8 cellular contexts compared by ENCODE assay signal in genomic region chr2:120552800-120553471, GRCh38.
DNase-seq lines count a peak whose midpoint lies in the region; ATAC-seq, FAIRE-seq and TF ChIP-seq lines count a peak whose summit lies in the region.

No MANE protein-coding gene starts in this region.

- no peaks in the 10 kb centered on the region for H3K9me3 Mint-ChIP-seq in MCF 10A (ENCODE audit: unreplicated experiment)

- no peaks in the 10 kb centered on the region for H3K27me3 Mint-ChIP-seq in MCF 10A (ENCODE audit: insufficient read depth, unreplicated experiment)

- FAIRE-seq in A549 (lab: Jason Lieb, UNC), result peak; percentile 39

- BruUV-seq in MCF 10A (replicated peaks; lab: Mats Ljungman, UMichigan), result no TSS peak

- no peaks in the 10 kb centered on the region for H3K36me3 Mint-ChIP-seq in MCF 10A (ENCODE audit: insufficient read depth, unreplicated experiment)

- H3K4me1 ChIP-seq in A549, result peaks cover 5% of the 10 kb centered on the region

- DNase-seq in A549 (ENCODE audit: low read depth in 1 of 2, low spot score in 1 of 2) (peak; percentile 78 to 87), NCI-H510A (lab: John Stamatoyannopoulos, UW) (peak; percentile 90), MCF 10A (ENCODE audit: unreplicated experiment) (peak; percentile 94), inferior parietal cortex (ENCODE audit: extremely low spot score) (peak; percentile 32), NCI-H2171 treated with DMSO at 0.1 percent for 48 hours (lab: John Stamatoyannopoulos, UW) (no peak)
- DNase-seq in stimulated activated CD4-positive, alpha-beta T cell treated with anti-CD3 and anti-CD28 coated beads, Interleukin-4, amount 100 ng/mL, for 48 hours (ENCODE audit: low read depth in 2 of 2), result peak; percentile 8 to 11

- H3K4me3 ChIP-seq in A549, result no peak overlapping the region

- ATAC-seq in A549 (peak; percentile 97 to 99), GM19035 (IDR thresholded peaks at IDR 0.05; ENCODE audit: unreplicated experiment) (peak; percentile 63), HG03457 (IDR thresholded peaks at IDR 0.05; ENCODE audit: unreplicated experiment) (no peak)

- peak; percentile 73 for TF ChIP-seq CTCF in A549 (IDR thresholded peaks at IDR 0.05)
- peak; percentile 81 for TF ChIP-seq CTCF in MCF 10A (IDR thresholded peaks at IDR 0.05; ENCODE audit: unreplicated experiment)

- TF ChIP-seq POLR2A in A549 (IDR thresholded peaks at IDR 0.05; ENCODE audit: low read length), result no peak

- intact Hi-C loops in MCF 10A (cut with micrococcal nuclease), result loop anchor here (1.0 kb wide), 3 partner anchors 83 to 210 kb away; no protein-coding TSS in a partner anchor

- H3K9me3 ChIP-seq in A549, result no peaks in the 10 kb centered on the region

- CTCF ChIA-PET in A549 (lab: Yijun Ruan, JAX), result interaction anchor here (0.6 to 8.7 kb wide), 35 partner anchors 9 to 312 kb away, joined by 3 to 101 read pairs (median 4); partner anchors contain the start of gene INHBB
- CTCF ChIA-PET in MCF 10A (lab: Yijun Ruan, JAX), result interaction anchor here (0.5 to 4.0 kb wide), 30 partner anchors 10 to 803 kb away, joined by 3 to 24 read pairs (median 4); no protein-coding TSS in a partner anchor

- H3K4me2 ChIP-seq in A549, result peak overlapping the region; percentile 64

- H3K4me3 Mint-ChIP-seq in MCF 10A (ENCODE audit: unreplicated experiment), result no peak overlapping the region

- no peak overlapping the region for H3K27ac Mint-ChIP-seq in MCF 10A (ENCODE audit: low read depth, unreplicated experiment)

- POLR2A ChIA-PET in A549 (lab: Yijun Ruan, JAX), result interaction anchor here (0.8 kb wide), 1 partner anchor 210 kb away, joined by 4 read pairs; no protein-coding TSS in a partner anchor
- POLR2A ChIA-PET in MCF 10A (lab: Yijun Ruan, JAX), result interaction anchor here (0.6 to 1.7 kb wide), 5 partner anchors 11 to 100 kb away, joined by 3 to 5 read pairs (median 3); no protein-coding TSS in a partner anchor

- H3K4me1 Mint-ChIP-seq in MCF 10A (ENCODE audit: insufficient read depth, unreplicated experiment), result peaks cover 6% of the 10 kb centered on the region

- peak; percentile 72 to 77 for TF ChIP-seq RAD21 in A549 (conservative IDR thresholded peaks at IDR 0.05 in 1 of 2, IDR thresholded peaks at IDR 0.05 in 1 of 2)

- TF ChIP-seq EP300 in A549 (IDR thresholded peaks at IDR 0.05), result no peak

- H3K27ac ChIP-seq in A549, result peak overlapping the region; percentile 3 to 42; a peak in 2 of 6 replicates

- WGBS in A549 (ENCODE audit: missing lambda C conversion rate), result 14% methylated on average over 18 of the region's 23 CpGs

TF ChIP-seq in A549, 52 proteins besides CTCF, POLR2A, EP300 and RAD21:
- TF ChIP-seq, protein P1, sequence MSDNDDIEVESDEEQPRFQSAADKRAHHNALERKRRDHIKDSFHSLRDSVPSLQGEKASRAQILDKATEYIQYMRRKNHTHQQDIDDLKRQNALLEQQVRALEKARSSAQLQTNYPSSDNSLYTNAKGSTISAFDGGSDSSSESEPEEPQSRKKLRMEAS (IDR thresholded peaks at IDR 0.05), result peak; percentile 76
- no peak for TF ChIP-seq NFE2L2 (conservative IDR thresholded peaks at IDR 0.05; ENCODE audit: low read length)
- TF ChIP-seq SMC3 (IDR thresholded peaks at IDR 0.05), result peak; percentile 88
